ENCODE assay signal across 8 cellular contexts in the genomic region with DNA sequence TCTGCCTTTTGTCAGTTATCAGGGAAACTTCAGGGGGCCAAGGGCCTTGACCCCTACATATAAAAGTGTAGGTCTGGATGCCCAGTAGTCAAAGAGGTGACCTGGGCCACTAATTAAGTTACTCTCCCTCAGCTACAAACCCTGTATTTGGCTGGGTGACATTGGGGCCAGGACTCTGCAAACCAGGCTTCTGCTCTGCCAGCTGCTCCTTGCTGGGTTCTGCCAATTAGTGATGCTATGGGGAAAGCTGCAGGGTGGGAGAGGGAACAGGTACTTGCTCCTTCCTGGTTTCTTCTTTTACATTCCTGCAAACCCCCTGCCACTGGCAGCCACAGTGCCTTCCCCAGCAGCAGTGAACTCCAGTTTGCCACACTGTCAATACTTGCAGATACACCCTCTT.
"Had no signal": no experiment of that assay in that cellular context is flagged by ENCODE, and none has a peak within 500 bp of the region (broad histone marks: within the 10 kb centered on the region; RNA-seq: fewer than 3 reads in every experiment).

No MANE protein-coding gene starts in this region.

- H3K9me3 Mint-ChIP-seq: HFFc6 had no signal

- H3K4me3 ChIP-seq: GM23248, HAP-1 had no signal

- H3K36me3 ChIP-seq: HAP-1 had no signal

- H3K36me3 Mint-ChIP-seq: IgD-negative memory B cell had no signal

- H3K27ac Mint-ChIP-seq: HFFc6, IgD-negative memory B cell had no signal

- DNase-seq: GM23248, GOT3, H7, HFFc6, KBM-7 had no signal

- H3K4me3 Mint-ChIP-seq: HFFc6, IgD-negative memory B cell had no signal

- H3K9ac ChIP-seq: GM23248 had no signal

- H2AFZ ChIP-seq: GM23248 had no signal

- H3K27me3 Mint-ChIP-seq: IgD-negative memory B cell had no signal

- H3K4me1 Mint-ChIP-seq: IgD-negative memory B cell had no signal

- H3K27ac ChIP-seq: GM23248, HL-60 had no signal

- H3K4me1 ChIP-seq: HAP-1 had no signal

- H3K9me3 ChIP-seq: HAP-1 had no signal
